ENCODE assay signal across 7 cellular contexts in the genomic region with DNA sequence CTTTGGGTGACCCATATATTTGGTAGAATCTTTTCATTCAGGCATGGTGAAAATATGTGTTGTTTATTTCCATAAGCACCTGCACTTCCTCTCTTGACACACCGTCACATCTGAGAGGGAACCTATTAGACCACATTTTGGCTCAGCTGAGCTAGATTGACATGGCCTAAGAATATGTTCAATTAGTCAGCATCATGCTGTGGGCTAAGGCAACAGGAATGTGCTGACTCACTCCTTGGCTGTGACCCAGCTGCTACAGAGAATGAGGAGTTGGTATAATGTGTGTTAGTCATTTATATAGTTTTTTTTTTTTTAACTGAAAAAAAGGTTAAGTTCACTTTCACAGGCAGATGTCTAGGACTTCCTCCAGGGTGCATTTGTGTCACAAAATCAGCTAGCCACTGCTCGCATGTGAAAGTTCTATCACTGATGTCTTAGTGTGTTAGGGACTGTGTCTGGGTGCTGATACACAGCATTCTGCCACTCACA.
A peak's percentile ranks its signal among the peaks of the same experiment; 100 is the strongest.
DNase-seq lines count a peak whose midpoint lies in the region; ATAC-seq and TF ChIP-seq lines count a peak whose summit lies in the region.

No MANE protein-coding gene starts in this region.

- DNase-seq in GM12864 (ENCODE audit: low read depth) (peak; percentile 44), GM23248 (peak; percentile 94), HUDEP-2 (lab: John Stamatoyannopoulos, UW; ENCODE audit: unreplicated experiment in 76 of 76) (peak in 70 of 76 experiments; percentile 9 to 93 (median 69)), RPMI7951 (ENCODE audit: low read depth) (peak; percentile 98), fibroblast of gingiva (ENCODE audit: low read depth) (peak; percentile 95)
- no peak for DNase-seq in naive thymus-derived CD4-positive, alpha-beta T cell

- H4K20me1 ChIP-seq in GM23248 (ENCODE audit: insufficient read depth), result no peaks in the 10 kb centered on the region
- no peaks in the 10 kb centered on the region for H4K20me1 ChIP-seq in neural cell (ENCODE audit: insufficient read depth)

- no peaks in the 10 kb centered on the region; the same call in 1 of the 2 replicates for H3K4me1 ChIP-seq in GM23248 (ENCODE audit: insufficient read depth)
- H3K4me1 ChIP-seq in naive thymus-derived CD4-positive, alpha-beta T cell (ENCODE audit: control insufficient read depth in 2 of 2, insufficient read depth in 2 of 2, low read length in 2 of 2), result no peaks in the 10 kb centered on the region

- no peaks in the 10 kb centered on the region for H3K36me3 Mint-ChIP-seq in naive thymus-derived CD4-positive, alpha-beta T cell

- H3K36me3 ChIP-seq in GM23248 (ENCODE audit: low read depth) (no peaks in the 10 kb centered on the region), neural cell (ENCODE audit: insufficient read depth, low read length) (no peaks in the 10 kb centered on the region)
- H3K36me3 ChIP-seq in naive thymus-derived CD4-positive, alpha-beta T cell (ENCODE audit: control insufficient read depth in 2 of 3, insufficient read depth in 3 of 3, low read length in 3 of 3), result no peaks in the 10 kb centered on the region

- no peaks in the 10 kb centered on the region for H3K4me1 Mint-ChIP-seq in naive thymus-derived CD4-positive, alpha-beta T cell

- in situ Hi-C loops in GM23248 (cut with MboI), result no loop called here

- POLR2A ChIA-PET in naive thymus-derived CD4-positive, alpha-beta T cell (lab: Charles Lee), result no interaction called here

- H3K27me3 Mint-ChIP-seq in naive thymus-derived CD4-positive, alpha-beta T cell, result no peaks in the 10 kb centered on the region

- no peak for ATAC-seq in naive thymus-derived CD4-positive, alpha-beta T cell

- H3K27ac Mint-ChIP-seq in naive thymus-derived CD4-positive, alpha-beta T cell, result no peak overlapping the region

- WGBS in GM23248 (ENCODE audit: low coverage in 1 of 2, low lambda C conversion rate in 2 of 2, missing lambda C conversion rate in 2 of 2), 2 experiments, result 0 to 8% methylated on average over 2 of the region's 2 CpGs

- H3K4me3 Mint-ChIP-seq in naive thymus-derived CD4-positive, alpha-beta T cell, result no peak overlapping the region

- TF ChIP-seq CTCF in GM12864 (IDR thresholded peaks at IDR 0.05; ENCODE audit: low read depth, low read length, missing control alignments), result no peak
- no peak for TF ChIP-seq CTCF in neural cell (IDR thresholded peaks at IDR 0.05; ENCODE audit: poor library complexity, severe bottlenecking)

- no peak for TF ChIP-seq RAD21 in neural cell (conservative IDR thresholded peaks at IDR 0.05)

- CTCF ChIA-PET in naive thymus-derived CD4-positive, alpha-beta T cell (lab: Charles Lee), result no interaction called here

- H2AFZ ChIP-seq in GM23248 (no peak overlapping the region), neural cell (ENCODE audit: low read depth, low read length) (no peak overlapping the region)

- no peak for TF ChIP-seq EP300 in neural cell (conservative IDR thresholded peaks at IDR 0.05; ENCODE audit: poor library complexity, severe bottlenecking)

- H3K27ac ChIP-seq in GM23248, result peak overlapping the region; percentile 72
- H3K27ac ChIP-seq in neural cell (ENCODE audit: low read length), result no peak overlapping the region
- no peak overlapping the region for H3K27ac ChIP-seq in naive thymus-derived CD4-positive, alpha-beta T cell (ENCODE audit: low read depth, low read length)

- intact Hi-C loops in naive thymus-derived CD4-positive, alpha-beta T cell (cut with micrococcal nuclease), result no loop called here

- H3K9ac ChIP-seq in GM23248, result peak overlapping the region; percentile 43
- no peak overlapping the region for H3K9ac ChIP-seq in neural cell (ENCODE audit: low read length)

- H3K27me3 ChIP-seq in GM23248 (replicated peaks; ENCODE audit: insufficient read depth) (no peaks in the 10 kb centered on the region), neural cell (ENCODE audit: insufficient read depth, low read depth, low read length) (no peaks in the 10 kb centered on the region)
- H3K27me3 ChIP-seq in naive thymus-derived CD4-positive, alpha-beta T cell (ENCODE audit: control insufficient read depth in 2 of 2, insufficient read depth in 2 of 2, low read length in 2 of 2), result no peaks in the 10 kb centered on the region

- peaks cover 0 to 7% (median 0%) of the 10 kb centered on the region in 11 donors for H3K9me3 Mint-ChIP-seq in naive thymus-derived CD4-positive, alpha-beta T cell

- H3K79me2 ChIP-seq in GM23248 (ENCODE audit: insufficient read depth) (no peaks in the 10 kb centered on the region), neural cell (replicated peaks; ENCODE audit: insufficient read depth, low read length) (no peaks in the 10 kb centered on the region)

- H3K9me3 ChIP-seq in GM23248 (ENCODE audit: low read depth), result no peaks in the 10 kb centered on the region
- no peaks in the 10 kb centered on the region for H3K9me3 ChIP-seq in neural cell (ENCODE audit: low read length)
- H3K9me3 ChIP-seq in naive thymus-derived CD4-positive, alpha-beta T cell (ENCODE audit: control insufficient read depth in 2 of 3, low read length in 3 of 3), result no peaks in the 10 kb centered on the region

- no peaks in the 10 kb centered on the region for H3K9me2 ChIP-seq in GM23248 (ENCODE audit: insufficient read depth)
- no peaks in the 10 kb centered on the region for H3K9me2 ChIP-seq in neural cell (ENCODE audit: insufficient read depth, low read length)

- H3F3A ChIP-seq in GM23248 (ENCODE audit: insufficient read depth), result peaks cover 11% of the 10 kb centered on the region; the same call in 1 of the 2 replicates
- no peaks in the 10 kb centered on the region for H3F3A ChIP-seq in neural cell (ENCODE audit: insufficient read depth, low read length, poor library complexity, severe bottlenecking)

- H3K4me2 ChIP-seq in GM23248 (ENCODE audit: unreplicated experiment) (peak overlapping the region; percentile 80), neural cell (ENCODE audit: low read length) (no peak overlapping the region)

- no peak overlapping the region for H3K4me3 ChIP-seq in GM12864 (ENCODE audit: low read depth, low read length)
- H3K4me3 ChIP-seq in GM23248, result peak overlapping the region; percentile 51
- no peak overlapping the region for H3K4me3 ChIP-seq in neural cell (ENCODE audit: low read length)
- H3K4me3 ChIP-seq in naive thymus-derived CD4-positive, alpha-beta T cell (ENCODE audit: low read length), result no peak overlapping the region

TF ChIP-seq in neural cell, 6 proteins besides CTCF, POLR2A, EP300 and RAD21:
- TF ChIP-seq POLR2AphosphoS5 (IDR thresholded peaks at IDR 0.05), result peak; percentile 18
- TF ChIP-seq, protein P1, sequence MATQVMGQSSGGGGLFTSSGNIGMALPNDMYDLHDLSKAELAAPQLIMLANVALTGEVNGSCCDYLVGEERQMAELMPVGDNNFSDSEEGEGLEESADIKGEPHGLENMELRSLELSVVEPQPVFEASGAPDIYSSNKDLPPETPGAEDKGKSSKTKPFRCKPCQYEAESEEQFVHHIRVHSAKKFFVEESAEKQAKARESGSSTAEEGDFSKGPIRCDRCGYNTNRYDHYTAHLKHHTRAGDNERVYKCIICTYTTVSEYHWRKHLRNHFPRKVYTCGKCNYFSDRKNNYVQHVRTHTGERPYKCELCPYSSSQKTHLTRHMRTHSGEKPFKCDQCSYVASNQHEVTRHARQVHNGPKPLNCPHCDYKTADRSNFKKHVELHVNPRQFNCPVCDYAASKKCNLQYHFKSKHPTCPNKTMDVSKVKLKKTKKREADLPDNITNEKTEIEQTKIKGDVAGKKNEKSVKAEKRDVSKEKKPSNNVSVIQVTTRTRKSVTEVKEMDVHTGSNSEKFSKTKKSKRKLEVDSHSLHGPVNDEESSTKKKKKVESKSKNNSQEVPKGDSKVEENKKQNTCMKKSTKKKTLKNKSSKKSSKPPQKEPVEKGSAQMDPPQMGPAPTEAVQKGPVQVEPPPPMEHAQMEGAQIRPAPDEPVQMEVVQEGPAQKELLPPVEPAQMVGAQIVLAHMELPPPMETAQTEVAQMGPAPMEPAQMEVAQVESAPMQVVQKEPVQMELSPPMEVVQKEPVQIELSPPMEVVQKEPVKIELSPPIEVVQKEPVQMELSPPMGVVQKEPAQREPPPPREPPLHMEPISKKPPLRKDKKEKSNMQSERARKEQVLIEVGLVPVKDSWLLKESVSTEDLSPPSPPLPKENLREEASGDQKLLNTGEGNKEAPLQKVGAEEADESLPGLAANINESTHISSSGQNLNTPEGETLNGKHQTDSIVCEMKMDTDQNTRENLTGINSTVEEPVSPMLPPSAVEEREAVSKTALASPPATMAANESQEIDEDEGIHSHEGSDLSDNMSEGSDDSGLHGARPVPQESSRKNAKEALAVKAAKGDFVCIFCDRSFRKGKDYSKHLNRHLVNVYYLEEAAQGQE (IDR thresholded peaks at IDR 0.05; ENCODE audit: borderline replicate concordance), result no peak

Comparison
In these comparisons a context has a peak if more than half of its experiments do, and no peak if none do; other contexts are left out.
1. DNase-seq: peak in GM12864 (single experiment), GM23248 (single experiment), HUDEP-2 (70 of 76), RPMI7951 (single experiment) and fibroblast of gingiva (single experiment); none in naive thymus-derived CD4-positive, alpha-beta T cell (0 of 9).